29 cellular contexts compared by ENCODE assay signal in the genomic region with DNA sequence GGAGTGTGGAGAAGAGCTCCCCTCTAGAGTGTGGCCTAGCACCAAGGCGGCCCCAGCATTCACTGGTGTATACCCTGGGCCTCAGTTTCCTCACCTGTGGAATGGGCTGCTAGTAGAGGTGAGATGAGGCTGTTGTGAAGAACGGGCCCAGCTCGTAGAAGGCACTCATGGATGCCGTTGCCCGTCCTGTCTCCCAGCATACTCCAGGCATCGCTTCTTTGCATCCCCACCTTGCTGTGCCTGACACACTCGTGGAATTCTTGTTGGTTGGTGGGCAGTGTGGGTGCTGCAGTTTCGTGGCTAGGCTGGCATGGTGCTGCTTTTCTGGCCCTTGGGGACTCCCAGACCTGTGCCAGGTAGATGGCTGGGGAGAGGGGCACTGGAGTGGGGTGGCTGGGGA.
DNase-seq lines count a peak whose midpoint lies in the region; ATAC-seq and TF ChIP-seq lines count a peak whose summit lies in the region.
"Had no signal": no experiment of that assay in that cellular context is flagged by ENCODE, and none has a peak within 500 bp of the region (broad histone marks: within the 10 kb centered on the region; RNA-seq: fewer than 3 reads in every experiment).

No MANE protein-coding gene starts in this region.

- intact Hi-C loops in left ventricle myocardium superior (cut with micrococcal nuclease), result loop anchor here (10.0 kb wide), 1 partner anchor 74 kb away; a partner anchor contains a TSS
- intact Hi-C loops in posterior vena cava (cut with DNase I), result loop anchor here in 1 of 2 donors (5.0 kb wide), 1 partner anchor 74 kb away; no protein-coding TSS in a partner anchor
- intact Hi-C loops in right cardiac atrium (cut with DNase I), result loop anchor here (5.0 to 10.0 kb wide), 3 partner anchors 66 to 174 kb away; no protein-coding TSS in a partner anchor

- TF ChIP-seq CTCF in cardiac muscle cell (IDR thresholded peaks at IDR 0.05; ENCODE audit: low read depth, low read length) (no peak), chondrocyte (IDR thresholded peaks at IDR 0.05) (no peak)

- no peaks in the 10 kb centered on the region for H3K9me3 ChIP-seq in cardiac muscle cell (ENCODE audit: low read depth)
- H3K9me3 ChIP-seq in T-helper 17 cell (ENCODE audit: control insufficient read depth, low read length, poor library complexity, severe bottlenecking), result no peaks in the 10 kb centered on the region
- no peaks in the 10 kb centered on the region for H3K9me3 ChIP-seq in right cardiac atrium (ENCODE audit: control insufficient read depth, low read length)
- H3K9me3 ChIP-seq: adrenal gland, heart right ventricle, mucosa of descending colon, ovary, tibial nerve had no signal

- DNase-seq in cardiac muscle cell (ENCODE audit: low read depth in 1 of 2, low spot score in 1 of 2) (no peak), left ventricle myocardium superior (no peak), chondrocyte (ENCODE audit: low spot score) (no peak), posterior vena cava (ENCODE audit: low spot score) (peak; percentile 80), T-helper 17 cell (no peak), right cardiac atrium (no peak)
- DNase-seq in stimulated activated naive CD4-positive, alpha-beta T cell (lab: John Stamatoyannopoulos, UW), result no peak
- DNase-seq: 8988T; activated CD4-positive, alpha-beta T cell treated with anti-CD3 and anti-CD28 coated beads for 1 hour; activated CD8-positive, alpha-beta memory T cell treated with anti-CD3 and anti-CD28 coated beads, Interleukin-2, amount 50 U/mL, for 48 hours; activated CD8-positive, alpha-beta T cell treated with anti-CD3 and anti-CD28 coated beads for 36 hours; activated naive CD4-positive, alpha-beta T cell treated with anti-CD3 and anti-CD28 coated beads for 36 hours; dorsolateral prefrontal cortex; heart right ventricle; MM.1S; mucosa of descending colon; NCI-H1930; NK-92 treated with Interleukin-12 subunit alpha and Interleukin-12 subunit beta, amount 100 ng/mL, for 24 hours; PC-3; SHP77 treated with DMSO at 0.1 percent for 48 hours had no signal

- 92% methylated on average over 8 of the region's 8 CpGs for WGBS in right cardiac atrium

- H3K36me3 Mint-ChIP-seq in chondrocyte (ENCODE audit: low read depth) (no peaks in the 10 kb centered on the region), T-helper 17 cell (ENCODE audit: low read depth) (no peaks in the 10 kb centered on the region)
- H3K36me3 Mint-ChIP-seq: brain; natural killer cell treated with Interleukin-12 subunit alpha and Interleukin-12 subunit beta and Interleukin-15 and Interleukin-18, amount 100 ng/mL, for 72 hours had no signal

- no peaks in the 10 kb centered on the region for H3K27me3 ChIP-seq in cardiac muscle cell
- no peaks in the 10 kb centered on the region for H3K27me3 ChIP-seq in right cardiac atrium (ENCODE audit: control insufficient read depth, insufficient read depth)
- H3K27me3 ChIP-seq: adrenal gland, dorsolateral prefrontal cortex, heart right ventricle, ovary, tibial nerve had no signal

- H3K4me1 ChIP-seq in cardiac muscle cell (ENCODE audit: low read depth), result peaks cover 61% of the 10 kb centered on the region
- peaks cover 31% of the 10 kb centered on the region for H3K4me1 ChIP-seq in right cardiac atrium (ENCODE audit: control insufficient read depth, insufficient read depth, low read length)

- H3K27ac Mint-ChIP-seq in chondrocyte (ENCODE audit: unreplicated experiment), result peak overlapping the region; percentile 41
- no peak overlapping the region for H3K27ac Mint-ChIP-seq in T-helper 17 cell
- H3K27ac Mint-ChIP-seq: activated CD8-positive, alpha-beta T cell treated with anti-CD3 and anti-CD28 coated beads for 36 hours; activated naive CD4-positive, alpha-beta T cell treated with anti-CD3 and anti-CD28 coated beads for 36 hours; natural killer cell treated with Interleukin-12 subunit alpha and Interleukin-12 subunit beta and Interleukin-15 and Interleukin-18, amount 100 ng/mL, for 72 hours; stimulated activated naive CD8-positive, alpha-beta T cell treated with anti-CD3 and anti-CD28 coated beads, Interleukin-15, Interleukin-2, amounts not matched to agents 100 ng/mL and 50 ng/mL, for 24 hours had no signal

- H3K9me3 Mint-ChIP-seq in chondrocyte (ENCODE audit: low read depth), result no peaks in the 10 kb centered on the region
- H3K9me3 Mint-ChIP-seq: activated CD8-positive, alpha-beta T cell treated with anti-CD3 and anti-CD28 coated beads for 36 hours; activated naive CD4-positive, alpha-beta T cell treated with anti-CD3 and anti-CD28 coated beads for 36 hours; brain; natural killer cell treated with Interleukin-12 subunit alpha and Interleukin-12 subunit beta and Interleukin-15 and Interleukin-18, amount 100 ng/mL, for 72 hours; stimulated activated naive CD8-positive, alpha-beta T cell treated with anti-CD3 and anti-CD28 coated beads, Interleukin-15, Interleukin-2, amounts not matched to agents 100 ng/mL and 50 ng/mL, for 24 hours had no signal

- H3K27me3 Mint-ChIP-seq in chondrocyte (ENCODE audit: low read depth) (no peaks in the 10 kb centered on the region), T-helper 17 cell (peaks cover 13% of the 10 kb centered on the region)
- H3K27me3 Mint-ChIP-seq: activated CD8-positive, alpha-beta T cell treated with anti-CD3 and anti-CD28 coated beads for 36 hours; stimulated activated naive CD8-positive, alpha-beta T cell treated with anti-CD3 and anti-CD28 coated beads, Interleukin-15, Interleukin-2, amounts not matched to agents 100 ng/mL and 50 ng/mL, for 24 hours had no signal

- H3K4me3 Mint-ChIP-seq in chondrocyte (ENCODE audit: unreplicated experiment) (no peak overlapping the region), T-helper 17 cell (no peak overlapping the region)
- H3K4me3 Mint-ChIP-seq: activated CD8-positive, alpha-beta T cell treated with anti-CD3 and anti-CD28 coated beads for 36 hours; activated naive CD4-positive, alpha-beta T cell treated with anti-CD3 and anti-CD28 coated beads for 36 hours; brain; natural killer cell treated with Interleukin-12 subunit alpha and Interleukin-12 subunit beta and Interleukin-15 and Interleukin-18, amount 100 ng/mL, for 72 hours; stimulated activated naive CD8-positive, alpha-beta T cell treated with anti-CD3 and anti-CD28 coated beads, Interleukin-15, Interleukin-2, amounts not matched to agents 100 ng/mL and 50 ng/mL, for 24 hours had no signal

- H3K27ac ChIP-seq in cardiac muscle cell, result peak overlapping the region; percentile 74
- no peak overlapping the region for H3K27ac ChIP-seq in right cardiac atrium (ENCODE audit: low read length)
- H3K27ac ChIP-seq: adrenal gland, heart right ventricle, ovary, tibial nerve had no signal

- peaks cover 18% of the 10 kb centered on the region for H3K36me3 ChIP-seq in cardiac muscle cell
- H3K36me3 ChIP-seq: adrenal gland, ovary had no signal

- ATAC-seq in left ventricle myocardium superior, result no peak
- ATAC-seq in T-helper 17 cell, result no peak
- ATAC-seq in right cardiac atrium, result no peak
- no peak for ATAC-seq in HG02870 (IDR thresholded peaks at IDR 0.05; ENCODE audit: unreplicated experiment)
- ATAC-seq: activated CD8-positive, alpha-beta T cell treated with anti-CD3 and anti-CD28 coated beads for 36 hours; heart right ventricle; natural killer cell treated with Interleukin-12 subunit alpha and Interleukin-12 subunit beta and Interleukin-15 and Interleukin-18, amount 100 ng/mL, for 72 hours had no signal

- H3K4me3 ChIP-seq in cardiac muscle cell (no peak overlapping the region), right cardiac atrium (ENCODE audit: low read length) (no peak overlapping the region)
- H3K4me3 ChIP-seq: adrenal gland, dorsolateral prefrontal cortex, heart right ventricle, lung, mucosa of descending colon, ovary, skin epidermis, tibial nerve had no signal

- peaks cover 54% of the 10 kb centered on the region for H3K4me1 Mint-ChIP-seq in chondrocyte (ENCODE audit: low read depth)
- H3K4me1 Mint-ChIP-seq in T-helper 17 cell, result no peaks in the 10 kb centered on the region
